In genomic region chr9:126157409-126157808, GRCh38 we compare ENCODE assay signal across 29 cellular contexts.
A peak's percentile ranks its signal among the peaks of the same experiment; 100 is the strongest.
DNase-seq lines count a peak whose midpoint lies in the region; ATAC-seq, FAIRE-seq and TF ChIP-seq lines count a peak whose summit lies in the region.
"Had no signal": no experiment of that assay in that cellular context is flagged by ENCODE, and none has a peak within 500 bp of the region (broad histone marks: within the 10 kb centered on the region; RNA-seq: fewer than 3 reads in every experiment).

No MANE protein-coding gene starts in this region.

- in situ Hi-C loops in HepG2 (cut with HindIII; ENCODE audit: extremely low pct_ligation_motif_present, low pct_unique_long_range_greater_than_20kb): no loop called here

- peaks cover 7% of the 10 kb centered on the region for H3K27me3 Mint-ChIP-seq in glutamatergic neuron (ENCODE audit: unreplicated experiment)

- no peak for TF ChIP-seq POLR2A in HepG2 (IDR thresholded peaks at IDR 0.05; ENCODE audit: insufficient read depth in 1 of 2, low read depth in 2 of 2, low read length in 2 of 2)

- H3K9me3 ChIP-seq in HepG2 (ENCODE audit: low read length): no peaks in the 10 kb centered on the region
- H3K9me3 ChIP-seq: A549, BE2C, heart left ventricle, SK-N-SH, testis, vagina had no signal

- H3K27me3 ChIP-seq in HepG2 (ENCODE audit: control insufficient read depth in 1 of 2, insufficient read depth in 2 of 2, low read length in 2 of 2): peaks cover 6 to 43% of the 10 kb centered on the region in 2 experiments; a peak in 4 of 5 replicates
- H3K27me3 ChIP-seq: BE2C, testis, vagina had no signal

- TF ChIP-seq EP300 in HepG2 (IDR thresholded peaks at IDR 0.05; ENCODE audit: low read depth in 2 of 2, low read length in 2 of 2) (no peak), HepG2 (CRISPR knock-in tag; IDR thresholded peaks at IDR 0.05; ENCODE audit: borderline replicate concordance) (no peak)

- no peaks in the 10 kb centered on the region for H3K79me2 ChIP-seq in HepG2 (ENCODE audit: insufficient read depth, low read length)

- TF ChIP-seq RAD21 in HepG2 (CRISPR knock-in tag; IDR thresholded peaks at IDR 0.05): no peak

- ATAC-seq in HepG2 (no peak), esophagus mucosa (no peak), HG02870 (IDR thresholded peaks at IDR 0.05; ENCODE audit: unreplicated experiment) (no peak)
- ATAC-seq: A549, heart left ventricle had no signal

- FAIRE-seq in HepG2 (lab: Jason Lieb, UNC): no peak
- FAIRE-seq: A549, TTC549 had no signal

- peaks cover 13% of the 10 kb centered on the region for H3K4me1 Mint-ChIP-seq in glutamatergic neuron (ENCODE audit: low read depth, unreplicated experiment)
- H3K4me1 Mint-ChIP-seq: activated naive CD8-positive, alpha-beta T cell treated with anti-CD3 and anti-CD28 coated beads for 36 hours had no signal

- DNase-seq in NCI-H2227 (lab: John Stamatoyannopoulos, UW; ENCODE audit: unreplicated experiment) (peak; percentile 38), NCI-H2227 treated with DMSO at 0.1 percent for 48 hours (lab: John Stamatoyannopoulos, UW) (no peak), GM03348 (ENCODE audit: low spot score) (peak; percentile 0), glutamatergic neuron (no peak), retina (peak; percentile 53), HepG2 (ENCODE audit: low spot score) (no peak)
- DNase-seq: activated CD4-positive, alpha-beta T cell treated with anti-CD3 and anti-CD28 coated beads, Interleukin-2, amount 50 U/mL, for 4 hours; activated naive CD8-positive, alpha-beta T cell treated with anti-CD3 and anti-CD28 coated beads for 36 hours; aorta; BE2C; DMS153; effector memory CD4-positive, alpha-beta T cell; erythroblast; heart left ventricle; NCI-H345; SK-N-SH; stimulated activated CD4-positive, alpha-beta T cell treated with anti-CD3 and anti-CD28 coated beads, Interleukin-15, amount 100 ng/mL, for 24 hours; stimulated activated naive CD4-positive, alpha-beta T cell had no signal

- no peak overlapping the region for H3K9ac ChIP-seq in HepG2 (ENCODE audit: insufficient read depth, low read depth, low read length)
- H3K9ac ChIP-seq: KMS-11, SK-N-SH had no signal

- no peak overlapping the region for H3K4me3 ChIP-seq in HepG2 (replicated peaks in 1 of 3; ENCODE audit: insufficient read depth in 1 of 3, low read depth in 2 of 3, low read length in 3 of 3)
- H3K4me3 ChIP-seq: A549, coronary artery, heart left ventricle, lung, testis, vagina had no signal

- no TSS peak for BruUV-seq in HepG2 (replicated peaks; lab: Mats Ljungman, UMichigan)

- WGBS in HepG2 (ENCODE audit: low lambda C conversion rate): 37% methylated on average over 10 of the region's 10 CpGs

- H3K4me3 Mint-ChIP-seq in glutamatergic neuron (ENCODE audit: unreplicated experiment): no peak overlapping the region
- H3K4me3 Mint-ChIP-seq: activated naive CD8-positive, alpha-beta T cell treated with anti-CD3 and anti-CD28 coated beads for 36 hours; T-helper 1 cell treated with Interleukin-12 subunit alpha and Interleukin-12 subunit beta and Interleukin-4 antibody, amounts not matched to agents 30 μg/mL and 1 μg/mL, for 36 hours had no signal

- no peaks in the 10 kb centered on the region for H3K36me3 ChIP-seq in HepG2 (replicated peaks in 1 of 2; ENCODE audit: control insufficient read depth in 1 of 2, insufficient read depth in 2 of 2, low read length in 2 of 2)
- H3K36me3 ChIP-seq: BE2C, heart left ventricle, vagina had no signal

- intact Hi-C loops in HepG2 (cut with micrococcal nuclease; ENCODE audit: unreplicated experiment): no loop called here

- no peaks in the 10 kb centered on the region for H4K20me1 ChIP-seq in HepG2 (ENCODE audit: insufficient read depth, low read length)

- H3K4me1 ChIP-seq in HepG2 (ENCODE audit: insufficient read depth, low read length): peaks cover 29% of the 10 kb centered on the region
- H3K4me1 ChIP-seq: A549, BE2C, heart left ventricle, vagina had no signal

- peak overlapping the region; percentile 39 for H3K27ac Mint-ChIP-seq in glutamatergic neuron (ENCODE audit: unreplicated experiment)
- H3K27ac Mint-ChIP-seq: activated naive CD8-positive, alpha-beta T cell treated with anti-CD3 and anti-CD28 coated beads for 36 hours; activated T-helper 2 cell treated with anti-CD3 and anti-CD28 coated beads, Interferon-gamma antibody, Interleukin-2, Interleukin-4, amounts not matched to agents 10 μg/mL and 5 μg/mL and 100 μg/mL, durations not matched to agents 14 hours and 24 hours and 36 hours; T-helper 1 cell treated with Interleukin-12 subunit alpha and Interleukin-12 subunit beta and Interleukin-4 antibody, amounts not matched to agents 30 μg/mL and 1 μg/mL, for 36 hours had no signal

- peaks cover 10% of the 10 kb centered on the region for H3K9me3 Mint-ChIP-seq in glutamatergic neuron (ENCODE audit: unreplicated experiment)
- H3K9me3 Mint-ChIP-seq: activated naive CD8-positive, alpha-beta T cell treated with anti-CD3 and anti-CD28 coated beads for 36 hours; activated T-helper 2 cell treated with anti-CD3 and anti-CD28 coated beads, Interferon-gamma antibody, Interleukin-2, Interleukin-4, amounts not matched to agents 10 μg/mL and 5 μg/mL and 100 μg/mL, durations not matched to agents 14 hours and 24 hours and 36 hours; T-helper 1 cell treated with Interleukin-12 subunit alpha and Interleukin-12 subunit beta and Interleukin-4 antibody, amounts not matched to agents 30 μg/mL and 1 μg/mL, for 36 hours had no signal

- no peak overlapping the region for H3K4me2 ChIP-seq in HepG2 (ENCODE audit: low read depth, low read length)
- H3K4me2 ChIP-seq: A549, KMS-11, SK-N-SH had no signal

- H3K36me3 Mint-ChIP-seq in glutamatergic neuron (ENCODE audit: unreplicated experiment): peaks cover 5% of the 10 kb centered on the region
- H3K36me3 Mint-ChIP-seq: activated naive CD8-positive, alpha-beta T cell treated with anti-CD3 and anti-CD28 coated beads for 36 hours had no signal

- TF ChIP-seq CTCF in glutamatergic neuron (IDR thresholded peaks at IDR 0.05; ENCODE audit: partially characterized antibody, unreplicated experiment) (no peak), HepG2 (CRISPR knock-in tag; IDR thresholded peaks at IDR 0.05) (no peak)

- H3K27ac ChIP-seq in HepG2 (ENCODE audit: extremely low read length, insufficient read depth, low read length): no peak overlapping the region
- H3K27ac ChIP-seq: A549, coronary artery, heart left ventricle, KMS-11, testis, vagina had no signal

- CTCF ChIA-PET in HepG2 (lab: Yijun Ruan, JAX; ENCODE audit: low intra/inter-chr PET ratio, low total read pairs): no interaction called here

- POLR2A ChIA-PET in HepG2 (lab: Yijun Ruan, JAX): no interaction called here

- H2AFZ ChIP-seq in HepG2 (ENCODE audit: low read length): no peak overlapping the region

TF ChIP-seq in HepG2, 621 proteins besides CTCF, POLR2A, EP300 and RAD21:
- no peak for TF ChIP-seq FOXO1 (CRISPR knock-in tag; IDR thresholded peaks at IDR 0.05)
- TF ChIP-seq ARNT (IDR thresholded peaks at IDR 0.05): no peak
- no peak for TF ChIP-seq ZNF138 (CRISPR knock-in tag; IDR thresholded peaks at IDR 0.05; ENCODE audit: low read depth)
TF ChIP-seq in HepG2: peak in this region for 0.

Comparison
In these comparisons a context has a peak if more than half of its experiments do, and no peak if none do; other contexts are left out.
1. DNase-seq: peak in NCI-H2227 (single experiment), GM03348 (single experiment) and retina (single experiment); none in NCI-H2227 treated with DMSO at 0.1 percent for 48 hours (single experiment), glutamatergic neuron (single experiment) and HepG2 (single experiment).